In the genomic region with DNA sequence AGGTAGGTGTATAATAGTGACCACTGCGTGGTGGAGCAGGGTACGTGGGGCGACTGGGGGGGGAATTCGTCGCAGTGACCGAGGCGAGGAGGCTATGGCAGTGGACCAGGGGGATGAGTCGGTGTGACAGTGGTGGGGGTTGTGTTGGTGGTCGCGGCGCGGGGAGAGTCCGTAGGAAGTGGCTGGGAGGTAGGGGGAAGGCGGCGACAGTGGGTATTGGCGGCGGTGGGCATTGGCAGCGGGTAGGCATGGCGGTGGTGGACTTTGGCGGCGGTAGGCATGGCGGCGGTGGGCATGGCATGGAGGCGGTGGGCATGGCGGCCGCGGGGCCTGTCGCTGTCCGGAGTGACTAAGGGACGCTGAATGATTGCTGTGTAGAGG, we compare ENCODE assay signal across 8 cellular contexts. TPM values are rescaled to one million over a fixed set of nuclear protein-coding genes. Genes with fewer than 3 reads are reported as not detected.
DNase-seq lines count a peak whose midpoint lies in the region; ATAC-seq and TF ChIP-seq lines count a peak whose summit lies in the region.

No MANE protein-coding gene starts in this region.

- H3K27ac ChIP-seq in esophagus squamous epithelium (peak overlapping the region; percentile 71 to 94 (median 90)), osteoblast (ENCODE audit: low read depth, low read length) (peak overlapping the region; percentile 82)

- peak; percentile 4 for DNase-seq in activated T-cell treated with anti-CD3 and anti-CD28 coated beads for 24 hours (ENCODE audit: low read depth)
- DNase-seq in esophagus squamous epithelium (lab: John Stamatoyannopoulos, UW) = no peak
- peak; percentile 57 for DNase-seq in osteoblast (ENCODE audit: insufficient read length, low spot score, missing footprints)
- no peak for DNase-seq in iPS-NIHi7 (ENCODE audit: extremely low spot score)
- no peak for DNase-seq in NCI-H2107 treated with DMSO at 0.1 percent for 48 hours (lab: John Stamatoyannopoulos, UW; ENCODE audit: unreplicated experiment)
- no peak for DNase-seq in GM19238 (ENCODE audit: insufficient read length, low spot score)

- peaks cover 0 to 2% (median 2%) of the 10 kb centered on the region in 3 donors for H3K9me3 Mint-ChIP-seq in IgD-negative memory B cell

- H3K4me3 ChIP-seq in esophagus squamous epithelium (peak overlapping the region; percentile 49 to 82 (median 72)), osteoblast (ENCODE audit: insufficient read depth, low read length) (peak overlapping the region; percentile 88)

- peaks cover 55% of the 10 kb centered on the region for H3K79me2 ChIP-seq in osteoblast (ENCODE audit: insufficient read depth, low read length)

- intact Hi-C loops in esophagus squamous epithelium (cut with DNase I) = no loop called here

- H3K36me3 Mint-ChIP-seq in IgD-negative memory B cell = peaks cover 3% of the 10 kb centered on the region

- H3K4me1 Mint-ChIP-seq in IgD-negative memory B cell = peaks cover 10 to 15% (median 14%) of the 10 kb centered on the region in 3 donors

- H2AFZ ChIP-seq in osteoblast (ENCODE audit: low read length) = peak overlapping the region; percentile 90

- no peaks in the 10 kb centered on the region for H3K36me3 ChIP-seq in esophagus squamous epithelium
- no peaks in the 10 kb centered on the region for H3K36me3 ChIP-seq in osteoblast (ENCODE audit: insufficient read depth, low read length)

- H3K9me3 ChIP-seq in esophagus squamous epithelium = peaks cover 0 to 25% (median 0%) of the 10 kb centered on the region in 3 donors
- H3K9me3 ChIP-seq in osteoblast (ENCODE audit: low read depth, low read length) = no peaks in the 10 kb centered on the region

- ATAC-seq in HG03097 (IDR thresholded peaks at IDR 0.05; ENCODE audit: low FRiP score, unreplicated experiment) = no peak

- TF ChIP-seq POLR2A in esophagus squamous epithelium (IDR thresholded peaks at IDR 0.05) = no peak

- peaks cover 0 to 12% (median 3%) of the 10 kb centered on the region in 3 donors for H3K4me1 ChIP-seq in esophagus squamous epithelium
- H3K4me1 ChIP-seq in osteoblast (ENCODE audit: insufficient read depth, low read length) = no peaks in the 10 kb centered on the region

- TF ChIP-seq CTCF in esophagus squamous epithelium (IDR thresholded peaks at IDR 0.05) (no peak), osteoblast (IDR thresholded peaks at IDR 0.05; ENCODE audit: extremely low read depth, low read depth, low read length) (no peak)

- H4K20me1 ChIP-seq in osteoblast (ENCODE audit: insufficient read depth, low read length) = peaks cover 4% of the 10 kb centered on the region

- 44 to 54% methylated on average over 29 to 30 of the region's 30 CpGs for WGBS in esophagus squamous epithelium, 2 donors

- no peaks in the 10 kb centered on the region for H3K27me3 Mint-ChIP-seq in IgD-negative memory B cell

- peak overlapping the region; percentile 93 to 98 (median 95) for H3K27ac Mint-ChIP-seq in IgD-negative memory B cell

- H3K27me3 ChIP-seq in esophagus squamous epithelium (no peaks in the 10 kb centered on the region), osteoblast (ENCODE audit: insufficient read depth, low read length) (no peaks in the 10 kb centered on the region)

- peak overlapping the region; percentile 87 for H3K4me2 ChIP-seq in osteoblast (ENCODE audit: insufficient read depth, low read length)

- H3K4me3 Mint-ChIP-seq in IgD-negative memory B cell = peak overlapping the region; percentile 97 to 98 (median 98)

RNA-seq across cellular contexts. Expression of a gene that starts 0.8 kb away (rescaled TPM):
- polyA plus RNA-seq in IgD-negative memory B cell = 271 TPM
- total RNA-seq in esophagus squamous epithelium (10 to 100 TPM; 14.7 to 53.8 (median 35.0) TPM), osteoblast (94.6 and 117 TPM in 2 replicates)

RNA-seq across cellular contexts. Expression of a gene that starts 0.8 kb away (rescaled TPM):
- 15.7 TPM for polyA plus RNA-seq in IgD-negative memory B cell
- 1 to 10 TPM in 1 of 4 donors, under 1 TPM in 1, not detected in 2; 0.61 to 3.1 TPM for total RNA-seq in esophagus squamous epithelium
- 15.3 and 17.0 TPM in 2 replicates for total RNA-seq in osteoblast

Comparison
In these comparisons a context has a peak if more than half of its experiments do, and no peak if none do; other contexts are left out.
1. DNase-seq: peak in activated T-cell treated with anti-CD3 and anti-CD28 coated beads for 24 hours (single experiment) and osteoblast (single experiment); none in esophagus squamous epithelium (single experiment), iPS-NIHi7 (single experiment), NCI-H2107 treated with DMSO at 0.1 percent for 48 hours (single experiment) and GM19238 (single experiment).